1 cellular context compared by ENCODE assay signal in the genomic region with DNA sequence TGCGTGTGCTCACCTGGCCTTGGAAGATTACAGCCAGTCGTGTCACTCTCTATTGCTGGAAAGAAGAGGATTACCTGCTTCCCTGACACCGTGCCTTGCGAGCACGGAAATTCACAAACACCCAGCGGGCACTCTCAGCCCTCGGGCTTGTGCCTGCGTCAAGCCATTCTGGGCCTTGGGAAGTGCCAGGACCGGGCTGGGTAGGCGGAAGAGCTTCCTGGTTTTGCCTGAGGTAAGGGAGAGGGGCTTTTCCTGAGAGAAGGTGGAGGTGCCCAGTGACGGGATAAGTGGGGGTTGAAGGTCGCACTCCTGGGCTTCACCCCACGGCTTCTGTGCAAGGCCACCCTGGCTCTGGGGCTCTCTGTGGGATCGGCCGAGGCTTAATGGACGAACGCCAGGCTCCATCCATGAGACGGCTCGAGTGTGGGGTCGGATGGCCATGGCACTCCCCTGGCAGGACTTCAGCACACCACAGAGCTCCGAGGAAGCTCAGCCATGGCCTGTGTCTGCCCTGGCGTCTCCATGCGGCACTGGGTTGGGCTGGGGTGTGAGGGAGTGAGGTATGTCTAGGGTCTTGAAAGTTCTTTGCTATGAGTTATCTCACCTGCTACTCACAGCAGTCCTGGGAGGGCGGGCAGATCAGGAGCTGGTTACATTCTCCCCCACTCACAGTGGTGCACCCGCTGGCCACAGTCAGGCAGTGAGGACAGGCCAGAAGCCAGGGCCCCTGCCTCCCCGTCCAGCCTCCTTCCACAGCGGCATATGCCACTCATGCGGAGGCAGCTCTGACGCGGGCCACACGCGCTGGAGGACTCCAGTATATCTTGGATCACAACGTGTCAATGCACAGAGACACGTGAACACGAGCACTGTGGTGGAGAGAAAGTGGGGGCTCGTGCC.
TF ChIP-seq lines count a peak whose summit lies in the region.

No MANE protein-coding gene starts in this region.

TF ChIP-seq in K562, 482 proteins besides CTCF, POLR2A, EP300 and RAD21 (continued from another document):
- no peak for TF ChIP-seq BRF2 (IDR thresholded peaks at IDR 0.05; ENCODE audit: borderline replicate concordance, insufficient read depth, insufficient read length)
- TF ChIP-seq ZNF444 (CRISPR knock-in tag; IDR thresholded peaks at IDR 0.05), result no peak
- no peak for TF ChIP-seq PHF8 (IDR thresholded peaks at IDR 0.05; ENCODE audit: borderline replicate concordance, low read length)
- no peak for TF ChIP-seq ZNF589 (CRISPR knock-in tag; IDR thresholded peaks at IDR 0.05; ENCODE audit: low read depth)
- no peak for TF ChIP-seq ZBTB8A (IDR thresholded peaks at IDR 0.05; ENCODE audit: partially characterized antibody)
- TF ChIP-seq HOXB6 (CRISPR knock-in tag; IDR thresholded peaks at IDR 0.05; ENCODE audit: borderline replicate concordance), result no peak
- TF ChIP-seq NFXL1 (CRISPR knock-in tag; IDR thresholded peaks at IDR 0.05), result no peak
- no peak for TF ChIP-seq MCM5 (IDR thresholded peaks at IDR 0.05; ENCODE audit: low read depth)
- no peak for TF ChIP-seq ZKSCAN1 (IDR thresholded peaks at IDR 0.05; ENCODE audit: low read depth, low read length)
- no peak for TF ChIP-seq KAT2B (IDR thresholded peaks at IDR 0.05; ENCODE audit: low read depth, low read length)
- no peak for TF ChIP-seq ZNF445 (CRISPR knock-in tag; IDR thresholded peaks at IDR 0.05; ENCODE audit: low read depth)
- no peak for TF ChIP-seq ERF (CRISPR knock-in tag; IDR thresholded peaks at IDR 0.05)
- TF ChIP-seq ZBTB49 (CRISPR knock-in tag; IDR thresholded peaks at IDR 0.05; ENCODE audit: borderline replicate concordance), result no peak
- no peak for TF ChIP-seq ESRRA (IDR thresholded peaks at IDR 0.05; ENCODE audit: borderline replicate concordance, low read depth)
- TF ChIP-seq, protein P1, sequence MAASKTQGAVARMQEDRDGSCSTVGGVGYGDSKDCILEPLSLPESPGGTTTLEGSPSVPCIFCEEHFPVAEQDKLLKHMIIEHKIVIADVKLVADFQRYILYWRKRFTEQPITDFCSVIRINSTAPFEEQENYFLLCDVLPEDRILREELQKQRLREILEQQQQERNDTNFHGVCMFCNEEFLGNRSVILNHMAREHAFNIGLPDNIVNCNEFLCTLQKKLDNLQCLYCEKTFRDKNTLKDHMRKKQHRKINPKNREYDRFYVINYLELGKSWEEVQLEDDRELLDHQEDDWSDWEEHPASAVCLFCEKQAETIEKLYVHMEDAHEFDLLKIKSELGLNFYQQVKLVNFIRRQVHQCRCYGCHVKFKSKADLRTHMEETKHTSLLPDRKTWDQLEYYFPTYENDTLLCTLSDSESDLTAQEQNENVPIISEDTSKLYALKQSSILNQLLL (CRISPR knock-in tag; IDR thresholded peaks at IDR 0.05; ENCODE audit: borderline replicate concordance), result no peak
- no peak for TF ChIP-seq RBFOX2 (IDR thresholded peaks at IDR 0.05; ENCODE audit: low read depth, low read length)
- no peak for TF ChIP-seq TFAM (CRISPR knock-in tag; conservative IDR thresholded peaks at IDR 0.05)
- no peak for TF ChIP-seq THAP7 (CRISPR knock-in tag; IDR thresholded peaks at IDR 0.05)
- TF ChIP-seq MYC (IDR thresholded peaks at IDR 0.05; ENCODE audit: low read depth, low read length), result no peak
- TF ChIP-seq MYC (CRISPR knock-in tag; IDR thresholded peaks at IDR 0.05; ENCODE audit: borderline replicate concordance, low read depth), result no peak
